ENCODE assay signal across 2 cellular contexts in the genomic region with DNA sequence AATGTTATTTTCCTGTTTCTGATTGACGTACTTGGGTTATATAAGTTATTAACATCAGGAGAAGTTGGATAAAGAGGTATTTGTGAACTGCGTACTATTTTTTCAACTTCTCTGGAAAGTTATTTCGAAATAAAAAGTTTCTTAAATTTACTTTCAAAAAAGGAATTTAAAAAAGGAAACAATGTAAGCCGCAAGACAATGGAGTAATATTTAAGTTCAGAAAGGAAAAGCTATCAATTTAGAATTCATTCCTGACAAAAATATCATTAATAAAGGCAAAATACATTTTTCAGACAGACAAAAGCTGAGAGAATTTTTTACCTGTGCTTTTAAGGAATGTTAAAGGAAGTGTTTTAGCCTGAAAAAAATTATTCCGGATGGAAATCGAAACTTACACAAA.
TF ChIP-seq lines count a peak whose summit lies in the region.

No MANE protein-coding gene starts in this region.

TF ChIP-seq in A549, 52 proteins besides CTCF, POLR2A, EP300 and RAD21 (continued from another document):
- TF ChIP-seq, protein P1, sequence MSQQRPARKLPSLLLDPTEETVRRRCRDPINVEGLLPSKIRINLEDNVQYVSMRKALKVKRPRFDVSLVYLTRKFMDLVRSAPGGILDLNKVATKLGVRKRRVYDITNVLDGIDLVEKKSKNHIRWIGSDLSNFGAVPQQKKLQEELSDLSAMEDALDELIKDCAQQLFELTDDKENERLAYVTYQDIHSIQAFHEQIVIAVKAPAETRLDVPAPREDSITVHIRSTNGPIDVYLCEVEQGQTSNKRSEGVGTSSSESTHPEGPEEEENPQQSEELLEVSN (IDR thresholded peaks at IDR 0.05; ENCODE audit: borderline replicate concordance, low read depth), result no peak
- TF ChIP-seq MYC (IDR thresholded peaks at IDR 0.05; ENCODE audit: borderline replicate concordance, low read length) (no peak), NR3C1 (IDR thresholded peaks at IDR 0.05) (no peak), RCOR1 (IDR thresholded peaks at IDR 0.05; ENCODE audit: low read depth, low read length) (no peak), MAZ (IDR thresholded peaks at IDR 0.05; ENCODE audit: borderline replicate concordance, low read depth, low read length) (no peak), ESRRA (IDR thresholded peaks at IDR 0.05; ENCODE audit: borderline replicate concordance, low read length) (no peak), ZC3H11A (IDR thresholded peaks at IDR 0.05) (no peak), CHD2 (IDR thresholded peaks at IDR 0.05; ENCODE audit: low read length, partially characterized antibody) (no peak), BHLHE40 (IDR thresholded peaks at IDR 0.05; ENCODE audit: low read depth, low read length) (no peak), JUNB (IDR thresholded peaks at IDR 0.05) (no peak)
- TF ChIP-seq, protein P2, sequence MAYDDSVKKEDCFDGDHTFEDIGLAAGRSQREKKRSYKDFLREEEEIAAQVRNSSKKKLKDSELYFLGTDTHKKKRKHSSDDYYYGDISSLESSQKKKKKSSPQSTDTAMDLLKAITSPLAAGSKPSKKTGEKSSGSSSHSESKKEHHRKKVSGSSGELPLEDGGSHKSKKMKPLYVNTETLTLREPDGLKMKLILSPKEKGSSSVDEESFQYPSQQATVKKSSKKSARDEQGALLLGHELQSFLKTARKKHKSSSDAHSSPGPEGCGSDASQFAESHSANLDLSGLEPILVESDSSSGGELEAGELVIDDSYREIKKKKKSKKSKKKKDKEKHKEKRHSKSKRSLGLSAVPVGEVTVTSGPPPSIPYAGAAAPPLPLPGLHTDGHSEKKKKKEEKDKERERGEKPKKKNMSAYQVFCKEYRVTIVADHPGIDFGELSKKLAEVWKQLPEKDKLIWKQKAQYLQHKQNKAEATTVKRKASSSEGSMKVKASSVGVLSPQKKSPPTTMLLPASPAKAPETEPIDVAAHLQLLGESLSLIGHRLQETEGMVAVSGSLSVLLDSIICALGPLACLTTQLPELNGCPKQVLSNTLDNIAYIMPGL (CRISPR knock-in tag; IDR thresholded peaks at IDR 0.05; ENCODE audit: borderline replicate concordance), result no peak
- TF ChIP-seq, protein P3, sequence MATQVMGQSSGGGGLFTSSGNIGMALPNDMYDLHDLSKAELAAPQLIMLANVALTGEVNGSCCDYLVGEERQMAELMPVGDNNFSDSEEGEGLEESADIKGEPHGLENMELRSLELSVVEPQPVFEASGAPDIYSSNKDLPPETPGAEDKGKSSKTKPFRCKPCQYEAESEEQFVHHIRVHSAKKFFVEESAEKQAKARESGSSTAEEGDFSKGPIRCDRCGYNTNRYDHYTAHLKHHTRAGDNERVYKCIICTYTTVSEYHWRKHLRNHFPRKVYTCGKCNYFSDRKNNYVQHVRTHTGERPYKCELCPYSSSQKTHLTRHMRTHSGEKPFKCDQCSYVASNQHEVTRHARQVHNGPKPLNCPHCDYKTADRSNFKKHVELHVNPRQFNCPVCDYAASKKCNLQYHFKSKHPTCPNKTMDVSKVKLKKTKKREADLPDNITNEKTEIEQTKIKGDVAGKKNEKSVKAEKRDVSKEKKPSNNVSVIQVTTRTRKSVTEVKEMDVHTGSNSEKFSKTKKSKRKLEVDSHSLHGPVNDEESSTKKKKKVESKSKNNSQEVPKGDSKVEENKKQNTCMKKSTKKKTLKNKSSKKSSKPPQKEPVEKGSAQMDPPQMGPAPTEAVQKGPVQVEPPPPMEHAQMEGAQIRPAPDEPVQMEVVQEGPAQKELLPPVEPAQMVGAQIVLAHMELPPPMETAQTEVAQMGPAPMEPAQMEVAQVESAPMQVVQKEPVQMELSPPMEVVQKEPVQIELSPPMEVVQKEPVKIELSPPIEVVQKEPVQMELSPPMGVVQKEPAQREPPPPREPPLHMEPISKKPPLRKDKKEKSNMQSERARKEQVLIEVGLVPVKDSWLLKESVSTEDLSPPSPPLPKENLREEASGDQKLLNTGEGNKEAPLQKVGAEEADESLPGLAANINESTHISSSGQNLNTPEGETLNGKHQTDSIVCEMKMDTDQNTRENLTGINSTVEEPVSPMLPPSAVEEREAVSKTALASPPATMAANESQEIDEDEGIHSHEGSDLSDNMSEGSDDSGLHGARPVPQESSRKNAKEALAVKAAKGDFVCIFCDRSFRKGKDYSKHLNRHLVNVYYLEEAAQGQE (IDR thresholded peaks at IDR 0.05), result no peak

TF ChIP-seq in K562, 482 proteins besides CTCF, POLR2A, EP300 and RAD21:
- TF ChIP-seq, protein P4, sequence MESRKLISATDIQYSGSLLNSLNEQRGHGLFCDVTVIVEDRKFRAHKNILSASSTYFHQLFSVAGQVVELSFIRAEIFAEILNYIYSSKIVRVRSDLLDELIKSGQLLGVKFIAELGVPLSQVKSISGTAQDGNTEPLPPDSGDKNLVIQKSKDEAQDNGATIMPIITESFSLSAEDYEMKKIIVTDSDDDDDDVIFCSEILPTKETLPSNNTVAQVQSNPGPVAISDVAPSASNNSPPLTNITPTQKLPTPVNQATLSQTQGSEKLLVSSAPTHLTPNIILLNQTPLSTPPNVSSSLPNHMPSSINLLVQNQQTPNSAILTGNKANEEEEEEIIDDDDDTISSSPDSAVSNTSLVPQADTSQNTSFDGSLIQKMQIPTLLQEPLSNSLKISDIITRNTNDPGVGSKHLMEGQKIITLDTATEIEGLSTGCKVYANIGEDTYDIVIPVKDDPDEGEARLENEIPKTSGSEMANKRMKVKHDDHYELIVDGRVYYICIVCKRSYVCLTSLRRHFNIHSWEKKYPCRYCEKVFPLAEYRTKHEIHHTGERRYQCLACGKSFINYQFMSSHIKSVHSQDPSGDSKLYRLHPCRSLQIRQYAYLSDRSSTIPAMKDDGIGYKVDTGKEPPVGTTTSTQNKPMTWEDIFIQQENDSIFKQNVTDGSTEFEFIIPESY (CRISPR knock-in tag; IDR thresholded peaks at IDR 0.05), result peak; percentile 99
- TF ChIP-seq GATAD2A (IDR thresholded peaks at IDR 0.05), result no peak
- no peak for TF ChIP-seq ZNF184 (CRISPR knock-in tag; IDR thresholded peaks at IDR 0.05)
